Comparison of ENCODE assay signal across 8 cellular contexts in genomic region chr1:153727463-153728304, GRCh38. TPM values are rescaled to one million over a fixed set of nuclear protein-coding genes. Genes with fewer than 3 reads are reported as not detected.
DNase-seq lines count a peak whose midpoint lies in the region; ATAC-seq, FAIRE-seq and TF ChIP-seq lines count a peak whose summit lies in the region.

Gene INTS3 (plus strand): TSS chr1:153728050. CDS start chr1:153728635, 585 bp downstream.

- 0% methylated on average over 14 to 46 of the region's 49 CpGs for WGBS in body of pancreas, 2 donors

- H3K4me1 ChIP-seq in body of pancreas: peaks cover 31% of the 10 kb centered on the region

- no peaks in the 10 kb centered on the region for H3K27me3 ChIP-seq in body of pancreas

- DNase-seq in 8988T (peak; percentile 90), NCI-H2107 treated with DMSO at 0.1 percent for 48 hours (lab: John Stamatoyannopoulos, UW; ENCODE audit: unreplicated experiment) (peak; percentile 99), body of pancreas (peak; percentile 99 to 100 (median 100)), iPS DF 19.7 (ENCODE audit: low read depth, low spot score) (peak; percentile 100), sciatic nerve (ENCODE audit: low spot score) (peak; percentile 99)

- H3K4me3 ChIP-seq in body of pancreas: peak within 1 kb of the TSS; percentile 69 to 75

- peak; percentile 46 to 83 (median 83) for TF ChIP-seq POLR2A in body of pancreas (IDR thresholded peaks at IDR 0.05)

- no peaks in the 10 kb centered on the region for H3K9me3 ChIP-seq in body of pancreas

- peak within 1 kb of the TSS; percentile 79 to 96 (median 94) for H3K27ac ChIP-seq in body of pancreas

- TF ChIP-seq CTCF in body of pancreas (IDR thresholded peaks at IDR 0.05): peak in 3 of 7 experiments; percentile 11 to 14 (median 14)

- peak; percentile 99 for FAIRE-seq in TTC549 (lab: Jason Lieb, UNC)

- peak; percentile 95 for ATAC-seq in GM18520 (IDR thresholded peaks at IDR 0.05; ENCODE audit: unreplicated experiment)
- peak; percentile 88 for ATAC-seq in HG03064 (IDR thresholded peaks at IDR 0.05; ENCODE audit: low read depth, unreplicated experiment)
- ATAC-seq in body of pancreas: peak; percentile 97
- ATAC-seq in sciatic nerve: peak; percentile 100

- no peaks in the 10 kb centered on the region for H3K36me3 ChIP-seq in body of pancreas (replicated peaks in 1 of 2; ENCODE audit: insufficient read depth in 1 of 2, low read depth in 2 of 2)

- intact Hi-C loops in body of pancreas (cut with DNase I): no loop called here
- intact Hi-C loops in sciatic nerve (cut with DNase I): no loop called here

RNA-seq across cellular contexts. Expression of gene INTS3, which starts in this region (rescaled TPM):
- total RNA-seq in body of pancreas (10 to 100 TPM; 25.4 to 33.3 TPM), sciatic nerve (72.4 TPM)

Comparison
In these comparisons a context has a peak if more than half of its experiments do, and no peak if none do; other contexts are left out.
1. Peak in every context shown above with its lines: DNase-seq, ATAC-seq, H3K4me3 ChIP-seq and H3K27ac ChIP-seq.